Comparison of ENCODE assay signal across 23 cellular contexts in genomic region chr5:56807698-56808097, GRCh38.
"Had no signal": no experiment of that assay in that cellular context is flagged by ENCODE, and none has a peak within 500 bp of the region (broad histone marks: within the 10 kb centered on the region; RNA-seq: fewer than 3 reads in every experiment).

No MANE protein-coding gene starts in this region.

- H3K9me3 ChIP-seq: esophagus muscularis mucosa, heart right ventricle, left lung, lower lobe of right lung, spleen, testis had no signal

- H3K27me3 Mint-ChIP-seq: activated naive CD8-positive, alpha-beta T cell; central memory CD8-positive, alpha-beta T cell had no signal

- H3K4me1 ChIP-seq: esophagus muscularis mucosa, foreskin keratinocyte, left lung, lower lobe of right lung, testis had no signal

- H3K27ac Mint-ChIP-seq: activated naive CD8-positive, alpha-beta T cell; natural killer cell treated with Interleukin-12 subunit alpha and Interleukin-12 subunit beta and Interleukin-15 and Interleukin-18, amount 100 ng/mL, for 72 hours; WTC11 had no signal

- H3K4me3 Mint-ChIP-seq: activated naive CD8-positive, alpha-beta T cell; central memory CD8-positive, alpha-beta T cell; natural killer cell treated with Interleukin-12 subunit alpha and Interleukin-12 subunit beta and Interleukin-15 and Interleukin-18, amount 100 ng/mL, for 72 hours; WTC11 had no signal

- H3K27me3 ChIP-seq: esophagus muscularis mucosa, foreskin keratinocyte, heart right ventricle, left lung, spleen, testis had no signal

- H3K9me3 Mint-ChIP-seq: central memory CD8-positive, alpha-beta T cell; natural killer cell treated with Interleukin-12 subunit alpha and Interleukin-12 subunit beta and Interleukin-15 and Interleukin-18, amount 100 ng/mL, for 72 hours; WTC11 had no signal

- ATAC-seq: foreskin keratinocyte; left lung; lower lobe of right lung; natural killer cell treated with Interleukin-12 subunit alpha and Interleukin-12 subunit beta and Interleukin-15 and Interleukin-18, amount 100 ng/mL, for 72 hours; stimulated activated naive CD8-positive, alpha-beta T cell treated with anti-CD3 and anti-CD28 coated beads, Interleukin-15, Interleukin-2, amounts not matched to agents 100 U/mL and 50 U/mL, for 24 hours; WTC11 had no signal

- H3K27ac ChIP-seq: esophagus muscularis mucosa, foreskin keratinocyte, heart right ventricle, left lung, lower lobe of right lung, spleen, testis had no signal

- H3K4me3 ChIP-seq: esophagus muscularis mucosa, heart right ventricle, left lung, lower lobe of right lung, spleen, testis had no signal

- H3K36me3 Mint-ChIP-seq: activated naive CD8-positive, alpha-beta T cell; natural killer cell treated with Interleukin-12 subunit alpha and Interleukin-12 subunit beta and Interleukin-15 and Interleukin-18, amount 100 ng/mL, for 72 hours; WTC11 had no signal

- DNase-seq: activated CD4-positive, alpha-beta T cell treated with anti-CD3 and anti-CD28 coated beads, Interleukin-2, amount 50 U/mL, for 1 hour; activated CD8-positive, alpha-beta memory T cell treated with anti-CD3 and anti-CD28 coated beads for 24 hours; activated effector memory CD4-positive, alpha-beta T cell treated with Interleukin-2 at 50 U/mL for 16 hours; activated naive CD4-positive, alpha-beta T cell treated with Interleukin-2 at 50 U/mL for 16 hours; anterior cingulate cortex; dermis blood vessel endothelial cell; effector CD4-positive, alpha-beta T cell; foreskin keratinocyte; heart right ventricle; kidney glomerular epithelial cell; left lung; lower lobe of right lung; mesendoderm; right cardiac atrium; spleen; stimulated activated naive CD8-positive, alpha-beta T cell treated with anti-CD3 and anti-CD28 coated beads, Interleukin-15, Interleukin-2, amounts not matched to agents 100 U/mL and 50 U/mL, for 24 hours; T-helper 2 cell; testis had no signal

- H3K36me3 ChIP-seq: esophagus muscularis mucosa, heart right ventricle, left lung, lower lobe of right lung, spleen had no signal
